ENCODE assay signal across 15 cellular contexts in genomic region chr19:4748185-4748584, GRCh38. TPM values are rescaled to one million over a fixed set of nuclear protein-coding genes. Genes with fewer than 3 reads are reported as not detected.
DNase-seq lines count a peak whose midpoint lies in the region; ATAC-seq lines count a peak whose summit lies in the region.
"Had no signal": no experiment of that assay in that cellular context is flagged by ENCODE, and none has a peak within 500 bp of the region (broad histone marks: within the 10 kb centered on the region; RNA-seq: fewer than 3 reads in every experiment).

No MANE protein-coding gene starts in this region.

- no peaks in the 10 kb centered on the region for H3K36me3 ChIP-seq in BLaER1 treated with 17β-estradiol and CSF1 and Interleukin-3, amounts not matched to agents 10 nM and 100 nM
- H3K36me3 ChIP-seq in H7 (replicated peaks; ENCODE audit: control insufficient read depth, insufficient read depth, low read length), result no peaks in the 10 kb centered on the region

- H3K27ac ChIP-seq in BLaER1 treated with 17β-estradiol and CSF1 and Interleukin-3, amounts not matched to agents 10 nM and 100 nM, result peak overlapping the region in 6 of 11 experiments; percentile 13 to 71 (median 48); a peak in 9 of 22 replicates
- H3K27ac ChIP-seq: C4-2B had no signal

- DNase-seq in H7 (peak; percentile 62), iPS-NIHi11 (ENCODE audit: low spot score) (peak; percentile 29), islet precursor cell (no peak)
- DNase-seq: Caco-2; CD4-positive, alpha-beta T cell; DMS79; GF-D8; GOT3; H9; IMR-90 had no signal

- no peak for ATAC-seq in HG03159 (IDR thresholded peaks at IDR 0.05; ENCODE audit: unreplicated experiment)
- ATAC-seq in HG03175 (IDR thresholded peaks at IDR 0.05; ENCODE audit: unreplicated experiment), result no peak
- ATAC-seq: K562 had no signal

- peak overlapping the region in 2 of 11 experiments; percentile 41 to 56; a peak in 5 of 22 replicates for H3K9ac ChIP-seq in BLaER1 treated with 17β-estradiol and CSF1 and Interleukin-3, amounts not matched to agents 10 nM and 100 nM

- H3K9me3 ChIP-seq in BLaER1 treated with 17β-estradiol and CSF1 and Interleukin-3, amounts not matched to agents 10 nM and 100 nM (replicated peaks in 1 of 11), result peaks cover 0 to 5% (median 0%) of the 10 kb centered on the region in 11 experiments; a peak in 1 of 22 replicates
- H3K9me3 ChIP-seq: Caco-2 had no signal

- peaks cover 45 to 68% (median 60%) of the 10 kb centered on the region in 10 experiments for H3K4me1 ChIP-seq in BLaER1 treated with 17β-estradiol and CSF1 and Interleukin-3, amounts not matched to agents 10 nM and 100 nM
- H3K4me1 ChIP-seq: Caco-2 had no signal

- H4K20me1 ChIP-seq in BLaER1 treated with 17β-estradiol and CSF1 and Interleukin-3, amounts not matched to agents 10 nM and 100 nM, result no peaks in the 10 kb centered on the region

- peak overlapping the region; percentile 62 to 96 (median 81) for H3K4me2 ChIP-seq in BLaER1 treated with 17β-estradiol and CSF1 and Interleukin-3, amounts not matched to agents 10 nM and 100 nM

- peak overlapping the region in 5 of 10 experiments; percentile 9 to 40 (median 22); a peak in 4 of 20 replicates for H3K4me3 ChIP-seq in BLaER1 treated with 17β-estradiol and CSF1 and Interleukin-3, amounts not matched to agents 10 nM and 100 nM
- no peak overlapping the region for H3K4me3 ChIP-seq in H7 (ENCODE audit: insufficient read depth, low read depth, low read length)
- H3K4me3 ChIP-seq: K562 had no signal

- no peaks in the 10 kb centered on the region for H3K27me3 ChIP-seq in BLaER1 treated with 17β-estradiol and CSF1 and Interleukin-3, amounts not matched to agents 10 nM and 100 nM
- H3K27me3 ChIP-seq in H7 (ENCODE audit: control insufficient read depth, insufficient read depth, low read length), result no peaks in the 10 kb centered on the region

RNA-seq across cellular contexts. Expression of gene DPP9, which starts 24.5 kb away (rescaled TPM):
- 36.2 and 41.7 TPM in 2 replicates for total RNA-seq in H7 (2014; rRNA removed; shearing (Covaris generic))

RNA-seq across cellular contexts. Expression of gene FEM1A, which starts 43.3 kb away (rescaled TPM):
- total RNA-seq in H7 (2014; rRNA removed; shearing (Covaris generic)), result 16.1 and 17.2 TPM in 2 replicates
